Comparison of ENCODE assay signal across 22 cellular contexts in the genomic region with DNA sequence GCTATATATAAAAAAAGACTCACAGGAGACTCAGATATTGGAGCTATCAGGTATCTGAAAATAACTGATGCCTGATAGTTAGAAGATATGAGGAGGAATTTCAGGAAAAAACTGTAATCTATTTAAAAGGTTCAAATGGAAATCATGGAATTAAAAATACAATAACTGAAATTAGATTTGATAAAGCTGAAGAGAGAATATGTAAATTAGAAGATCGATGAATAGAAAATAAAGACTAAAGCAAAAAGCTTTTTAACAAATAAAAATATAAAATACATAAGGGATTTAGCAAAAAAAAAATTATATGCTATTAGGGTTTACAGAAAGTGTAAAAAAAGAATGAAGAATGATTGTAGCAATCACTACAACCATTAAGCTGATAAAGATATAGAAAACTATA.
DNase-seq lines count a peak whose midpoint lies in the region; FAIRE-seq and TF ChIP-seq lines count a peak whose summit lies in the region.
"Had no signal": no experiment of that assay in that cellular context is flagged by ENCODE, and none has a peak within 500 bp of the region (broad histone marks: within the 10 kb centered on the region; RNA-seq: fewer than 3 reads in every experiment).

No MANE protein-coding gene starts in this region.

- H3K4me1 ChIP-seq in endodermal cell (ENCODE audit: control insufficient read depth, insufficient read depth, low read length): no peaks in the 10 kb centered on the region
- no peaks in the 10 kb centered on the region for H3K4me1 ChIP-seq in mesendoderm (ENCODE audit: control insufficient read depth, low read depth, low read length)
- H3K4me1 ChIP-seq: BE2C, BLaER1 had no signal

- H3K4me2 ChIP-seq in mesendoderm (ENCODE audit: low read length): no peak overlapping the region
- H3K4me2 ChIP-seq: BLaER1 had no signal

- no peak overlapping the region for H3K4ac ChIP-seq in mesendoderm (ENCODE audit: low read depth, low read length)

- H3K27ac Mint-ChIP-seq in endodermal cell: no peak overlapping the region
- H3K27ac Mint-ChIP-seq: CD14-positive monocyte; CD4-positive, alpha-beta memory T cell; CD4-positive, CD25-positive, alpha-beta regulatory T cell; CD8-positive, alpha-beta memory T cell had no signal

- H4K8ac ChIP-seq in mesendoderm (ENCODE audit: low read depth, low read length): no peak overlapping the region

- H3K9ac ChIP-seq in endodermal cell (ENCODE audit: extremely low read depth, low read length, poor library complexity, severe bottlenecking) (no peak overlapping the region), mesendoderm (ENCODE audit: low read length) (no peak overlapping the region)
- H3K9ac ChIP-seq: BLaER1 had no signal

- no peak overlapping the region for H3K56ac ChIP-seq in mesendoderm (ENCODE audit: low read length)

- H3K23ac ChIP-seq in mesendoderm (ENCODE audit: low read length): no peak overlapping the region

- peaks cover 12% of the 10 kb centered on the region for H3K36me3 Mint-ChIP-seq in endodermal cell (ENCODE audit: low read depth)
- H3K36me3 Mint-ChIP-seq: CD14-positive monocyte; CD4-positive, alpha-beta memory T cell; CD8-positive, alpha-beta memory T cell had no signal

- H3K4me3 Mint-ChIP-seq in endodermal cell: no peak overlapping the region
- H3K4me3 Mint-ChIP-seq: CD14-positive monocyte; CD4-positive, alpha-beta memory T cell; CD4-positive, CD25-positive, alpha-beta regulatory T cell; CD8-positive, alpha-beta memory T cell had no signal

- H3K27ac ChIP-seq in endodermal cell (ENCODE audit: low read depth, low read length): no peak overlapping the region
- H3K27ac ChIP-seq in mesendoderm (ENCODE audit: low read depth, low read length): no peak overlapping the region
- H3K27ac ChIP-seq in WERI-Rb-1: no peak overlapping the region
- H3K27ac ChIP-seq: BLaER1 had no signal

- no peak overlapping the region for H2BK15ac ChIP-seq in mesendoderm (replicated peaks; ENCODE audit: low read depth)

- H3K36me3 ChIP-seq in endodermal cell (ENCODE audit: control insufficient read depth, insufficient read depth, low read length) (no peaks in the 10 kb centered on the region), mesendoderm (ENCODE audit: control insufficient read depth, insufficient read depth, low read length) (no peaks in the 10 kb centered on the region), WERI-Rb-1 (no peaks in the 10 kb centered on the region)
- H3K36me3 ChIP-seq: BE2C, BLaER1 had no signal

- FAIRE-seq in endometrium (lab: Jason Lieb, UNC) (peak; percentile 55), islet of Langerhans (lab: Jason Lieb, UNC) (peak; percentile 45)
- FAIRE-seq: G401.6, GM12891, GM19239 had no signal

- H3K9me3 Mint-ChIP-seq in endodermal cell: peaks cover 39% of the 10 kb centered on the region

- DNase-seq in endodermal cell: no peak
- peak; percentile 5 for DNase-seq in mesendoderm
- no peak for DNase-seq in activated CD4-positive, alpha-beta T cell treated with anti-CD3 and anti-CD28 coated beads, Interleukin-2, amount 50 U/mL, for 48 hours
- DNase-seq in WERI-Rb-1: no peak
- DNase-seq in NCI-H1417 (lab: John Stamatoyannopoulos, UW): no peak
- DNase-seq: 8988T; ACHN; BE2C; C1 segment of cervical spinal cord; CD4-positive, alpha-beta memory T cell; CD4-positive, CD25-positive, alpha-beta regulatory T cell; CD8-positive, alpha-beta memory T cell; COR-L47; DMS79 treated with DMSO at 0.1 percent for 48 hours; GF-D8 had no signal

- no peaks in the 10 kb centered on the region for H3K27me3 ChIP-seq in endodermal cell (ENCODE audit: control insufficient read depth, insufficient read depth, low read length, poor library complexity, severe bottlenecking)
- no peaks in the 10 kb centered on the region for H3K27me3 ChIP-seq in mesendoderm (ENCODE audit: insufficient read depth, low read length, poor library complexity)
- H3K27me3 ChIP-seq in WERI-Rb-1 (ENCODE audit: insufficient read depth, low read depth, severe bottlenecking): no peaks in the 10 kb centered on the region
- H3K27me3 ChIP-seq: BE2C, BLaER1 had no signal

- peaks cover 49% of the 10 kb centered on the region for H3K9me3 ChIP-seq in endodermal cell (ENCODE audit: control insufficient read depth, low read length)
- H3K9me3 ChIP-seq in WERI-Rb-1 (ENCODE audit: severe bottlenecking): peaks cover 14% of the 10 kb centered on the region
- H3K9me3 ChIP-seq: BE2C had no signal

- no peak overlapping the region for H2AK5ac ChIP-seq in mesendoderm (ENCODE audit: low read length)

- TF ChIP-seq CTCF in endodermal cell (conservative IDR thresholded peaks at IDR 0.05): no peak
- TF ChIP-seq CTCF in WERI-Rb-1 (IDR thresholded peaks at IDR 0.05; ENCODE audit: low read depth, low read length): no peak

- H3K27me3 Mint-ChIP-seq in endodermal cell (ENCODE audit: insufficient read depth): no peaks in the 10 kb centered on the region
- H3K27me3 Mint-ChIP-seq: CD4-positive, alpha-beta memory T cell; CD4-positive, CD25-positive, alpha-beta regulatory T cell; CD8-positive, alpha-beta memory T cell had no signal

- no peak overlapping the region for H4K5ac ChIP-seq in mesendoderm (ENCODE audit: low read length)

- H3K4me3 ChIP-seq in endodermal cell (ENCODE audit: low read length): peak overlapping the region; percentile 69
- no peak overlapping the region for H3K4me3 ChIP-seq in mesendoderm (ENCODE audit: low read length)
- H3K4me3 ChIP-seq in WERI-Rb-1 (ENCODE audit: low read depth, low read length): no peak overlapping the region
- H3K4me3 ChIP-seq: BLaER1 had no signal

- no peak overlapping the region for H2BK120ac ChIP-seq in mesendoderm (ENCODE audit: low read depth, low read length)

- no peak overlapping the region for H3K18ac ChIP-seq in mesendoderm (ENCODE audit: low read length)

- H3K4me1 Mint-ChIP-seq in endodermal cell: no peaks in the 10 kb centered on the region
- H3K4me1 Mint-ChIP-seq: CD14-positive monocyte; CD4-positive, alpha-beta memory T cell; CD4-positive, CD25-positive, alpha-beta regulatory T cell; CD8-positive, alpha-beta memory T cell had no signal

- no peaks in the 10 kb centered on the region for H3K79me2 ChIP-seq in mesendoderm (ENCODE audit: control insufficient read depth, insufficient read depth, low read length)

- no peaks in the 10 kb centered on the region for H3K79me1 ChIP-seq in mesendoderm (ENCODE audit: low read length)

- WGBS in endodermal cell (ENCODE audit: insufficient coverage in 1 of 2, insufficient read length in 1 of 2), 2 experiments: no CpG with 5 or more reads among the region's 1 CpG
- WGBS in mesendoderm (ENCODE audit: extremely low coverage, insufficient coverage, low lambda C conversion rate): 100% methylated on average over 1 of the region's 1 CpG

- no peak overlapping the region for H2BK5ac ChIP-seq in mesendoderm (ENCODE audit: low read length)
